In the genomic region with DNA sequence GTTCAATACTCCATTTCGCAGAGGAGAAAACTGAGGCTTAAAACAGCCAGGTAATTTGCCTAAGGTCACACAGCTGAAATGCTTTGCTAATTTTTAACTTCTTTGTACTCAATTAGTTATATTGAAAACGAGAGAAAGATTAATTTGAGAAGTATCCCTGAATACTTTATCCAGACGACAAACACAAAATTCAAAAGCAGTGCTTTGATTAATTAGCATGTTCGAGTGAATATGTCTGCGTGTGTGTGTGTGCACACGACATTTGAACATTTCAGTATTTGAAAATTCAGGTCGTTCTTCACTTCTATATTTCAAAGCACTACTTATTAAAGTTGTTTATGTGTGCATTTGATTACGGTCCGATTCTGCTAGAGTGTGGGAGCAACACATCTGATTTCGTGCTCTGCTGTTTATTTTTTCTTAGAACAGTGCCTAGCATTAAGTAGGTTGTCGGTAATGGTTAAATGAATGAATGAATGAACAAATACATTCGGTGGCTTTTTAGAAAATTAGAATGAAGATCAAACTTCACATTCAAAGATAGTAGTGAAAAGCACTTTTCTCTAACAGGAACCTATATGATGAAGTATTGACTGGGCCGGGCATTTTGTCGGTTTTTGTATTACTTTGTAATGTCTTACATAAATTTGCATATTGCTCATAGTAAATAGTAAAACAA, we compare ENCODE assay signal across 8 cellular contexts. TPM values are rescaled to one million over a fixed set of nuclear protein-coding genes. Genes with fewer than 3 reads are reported as not detected.
DNase-seq lines count a peak whose midpoint lies in the region; ATAC-seq and TF ChIP-seq lines count a peak whose summit lies in the region.

No MANE protein-coding gene starts in this region.

- TF ChIP-seq CTCF in AG04450 (IDR thresholded peaks at IDR 0.05; ENCODE audit: low read depth, low read length) (no peak), adrenal gland (IDR thresholded peaks at IDR 0.05) (no peak), GM13976 (IDR thresholded peaks at IDR 0.05; ENCODE audit: borderline replicate concordance, control extremely low read depth, extremely low read depth, insufficient read depth, missing control alignments) (no peak)

- no peak for TF ChIP-seq POLR2A in adrenal gland (IDR thresholded peaks at IDR 0.05)

- H3K27ac ChIP-seq in AG04450 (ENCODE audit: low read depth, low read length), result peak overlapping the region; percentile 97
- H3K27ac ChIP-seq in HUES48 (ENCODE audit: low read depth, low read length), result peak overlapping the region; percentile 99
- peak overlapping the region in 3 of 5 donors; percentile 82 to 88 (median 88) for H3K27ac ChIP-seq in adrenal gland
- peak overlapping the region; percentile 67 for H3K27ac ChIP-seq in mesenchymal stem cell (ENCODE audit: low read length, poor library complexity, severe bottlenecking)

- H3K79me1 ChIP-seq in mesenchymal stem cell (replicated peaks; ENCODE audit: low read length, poor library complexity, severe bottlenecking), result peaks cover 2% of the 10 kb centered on the region

- H2BK12ac ChIP-seq in mesenchymal stem cell (ENCODE audit: low read length in 2 of 2), result no peak overlapping the region

- ATAC-seq in GM18511 (IDR thresholded peaks at IDR 0.05; ENCODE audit: unreplicated experiment), result no peak

- H4K91ac ChIP-seq in mesenchymal stem cell (ENCODE audit: low read length), result no peak overlapping the region

- H3K14ac ChIP-seq in mesenchymal stem cell (ENCODE audit: low read length in 2 of 2), result peak overlapping the region in 1 of 2 experiments; percentile 7

- H3K27me3 ChIP-seq in AG04450 (ENCODE audit: control insufficient read depth, insufficient read depth, low read length) (no peaks in the 10 kb centered on the region), HUES48 (ENCODE audit: control insufficient read depth, insufficient read depth, low read length) (no peaks in the 10 kb centered on the region), adrenal gland (no peaks in the 10 kb centered on the region), mesenchymal stem cell (ENCODE audit: control insufficient read depth in 1 of 2, insufficient read depth in 1 of 2, low read length in 2 of 2) (no peaks in the 10 kb centered on the region)

- POLR2A ChIA-PET in AG04450 (lab: Yijun Ruan, JAX), result interaction anchor here (0.5 to 5.8 kb wide), 23 partner anchors 10 to 1113 kb away, joined by 3 to 582 read pairs (median 8); a partner anchor contains a TSS

- H2AFZ ChIP-seq in mesenchymal stem cell (ENCODE audit: low read depth, low read length), result no peak overlapping the region

- peaks cover 13% of the 10 kb centered on the region for H3K4me1 ChIP-seq in HUES48 (ENCODE audit: control insufficient read depth, insufficient read depth, low read length)
- peaks cover 17 to 26% of the 10 kb centered on the region in 2 donors for H3K4me1 ChIP-seq in adrenal gland (replicated peaks in 1 of 2)
- peaks cover 2% of the 10 kb centered on the region for H3K4me1 ChIP-seq in mesenchymal stem cell (ENCODE audit: control insufficient read depth, insufficient read depth, low read depth, low read length)

- no peak overlapping the region for H2BK15ac ChIP-seq in mesenchymal stem cell (ENCODE audit: low read depth, poor library complexity, severe bottlenecking)

- CTCF ChIA-PET in AG04450 (lab: Charles Lee), result no interaction called here

- peak overlapping the region; percentile 89 for H3K4me2 ChIP-seq in mesenchymal stem cell (ENCODE audit: low read length, poor library complexity, severe bottlenecking)

- H2AK5ac ChIP-seq in mesenchymal stem cell (ENCODE audit: low read length, severe bottlenecking), result no peak overlapping the region

- peak overlapping the region; percentile 93 for H3K9ac ChIP-seq in HUES48 (ENCODE audit: low read depth, low read length)
- peak overlapping the region; percentile 88 for H3K9ac ChIP-seq in mesenchymal stem cell (ENCODE audit: low read length)

- no peak for DNase-seq in AG04450 (ENCODE audit: low read depth, low spot score)
- DNase-seq in adrenal gland, result no peak
- peak; percentile 43 for DNase-seq in mesenchymal stem cell
- no peak for DNase-seq in OCI-M2 (lab: John Stamatoyannopoulos, UW; ENCODE audit: unreplicated experiment)
- DNase-seq in hepatic stellate cell (ENCODE audit: low spot score), result no peak
- DNase-seq in GM13976 (ENCODE audit: low spot score), result no peak

- H3K9me3 ChIP-seq in AG04450 (ENCODE audit: control insufficient read depth, insufficient read depth, low read length), result no peaks in the 10 kb centered on the region; the same call in 1 of the 2 replicates
- no peaks in the 10 kb centered on the region for H3K9me3 ChIP-seq in HUES48 (ENCODE audit: control insufficient read depth, insufficient read depth, low read length)
- H3K9me3 ChIP-seq in adrenal gland (replicated peaks in 1 of 3), result no peaks in the 10 kb centered on the region
- H3K9me3 ChIP-seq in mesenchymal stem cell (ENCODE audit: control insufficient read depth, low read length), result no peaks in the 10 kb centered on the region

- intact Hi-C loops in adrenal gland (cut with DNase I), result loop anchor here (2.0 to 10.0 kb wide), 3 partner anchors 37 to 85 kb away; a partner anchor contains a TSS

- H3K18ac ChIP-seq in mesenchymal stem cell (ENCODE audit: low read depth in 1 of 2, low read length in 2 of 2), result no peak overlapping the region

- no peak overlapping the region for H2BK5ac ChIP-seq in mesenchymal stem cell (ENCODE audit: low read depth, low read length, poor library complexity, severe bottlenecking)

- peak overlapping the region; percentile 33 for H4K8ac ChIP-seq in mesenchymal stem cell (ENCODE audit: low read length)

- peaks cover 33% of the 10 kb centered on the region for H3K36me3 ChIP-seq in HUES48 (ENCODE audit: control insufficient read depth, insufficient read depth, low read length)
- no peaks in the 10 kb centered on the region for H3K36me3 ChIP-seq in adrenal gland (replicated peaks in 1 of 2)
- peaks cover 0 to 27% of the 10 kb centered on the region in 2 experiments for H3K36me3 ChIP-seq in mesenchymal stem cell (ENCODE audit: control insufficient read depth in 1 of 2, insufficient read depth in 2 of 2, low read depth in 1 of 2, low read length in 2 of 2)

- H2BK120ac ChIP-seq in mesenchymal stem cell (ENCODE audit: low read depth, low read length), result no peak overlapping the region

- WGBS in adrenal gland, 4 donors, result 30 to 33% (median 31%) methylated on average over 14 of the region's 14 CpGs
- WGBS in mesenchymal stem cell, result 26% methylated on average over 5 of the region's 14 CpGs

- H3K4ac ChIP-seq in mesenchymal stem cell (ENCODE audit: low read depth in 1 of 2, low read length in 2 of 2), result no peak overlapping the region

- in situ Hi-C loops in GM13976 (cut with MboI; ENCODE audit: low sequenced_read_pairs, unreplicated experiment), result loop anchor here (5.0 kb wide), 1 partner anchor 37 kb away; a partner anchor contains a TSS

- no peak overlapping the region for H3K23ac ChIP-seq in mesenchymal stem cell (ENCODE audit: low read length in 2 of 2)

- H3K4me3 ChIP-seq in AG04450 (ENCODE audit: low read depth, low read length), result peak overlapping the region; percentile 75
- H3K4me3 ChIP-seq in HUES48 (ENCODE audit: low read depth, low read length), result peak overlapping the region; percentile 71
- peak overlapping the region in 2 of 4 donors; percentile 62 to 91 for H3K4me3 ChIP-seq in adrenal gland
- peak overlapping the region in 1 of 2 experiments; percentile 87 for H3K4me3 ChIP-seq in mesenchymal stem cell (ENCODE audit: insufficient read depth in 1 of 2, low read depth in 1 of 2, low read length in 2 of 2)

RNA-seq across cellular contexts. Expression of a gene that starts 36.9 kb away (rescaled TPM):
- polyA plus RNA-seq in AG04450 (2011; rRNA removed), result 38.5 and 40.4 TPM in 2 replicates
- polyA minus RNA-seq in AG04450 (2011; rRNA and poly(A)+ RNA removed), result 22.6 and 30.1 TPM in 2 replicates
- total RNA-seq in adrenal gland, result 100 to 1,000 TPM in 1 of 8 donors, 10 to 100 TPM in 7; 28.2 to 103 (median 54.9) TPM
- polyA plus RNA-seq in adrenal gland, result 100 to 1,000 TPM in 1 of 3 donors, 10 to 100 TPM in 2; 21.9 to 173 (median 28.2) TPM
- polyA plus RNA-seq in mesenchymal stem cell (2013, experiment 1 of 2), result 96.5 TPM
- 101 TPM for polyA plus RNA-seq in mesenchymal stem cell (2013, experiment 2 of 2)
